ENCODE assay signal across 6 cellular contexts in genomic region chr7:5318613-5319012, GRCh38. TPM values are rescaled to one million over a fixed set of nuclear protein-coding genes. Genes with fewer than 3 reads are reported as not detected.
DNase-seq lines count a peak whose midpoint lies in the region; ATAC-seq and TF ChIP-seq lines count a peak whose summit lies in the region.
"Not testable (repeated sequence)": the region's sequence is repeated elsewhere in the genome, so short reads cannot be mapped to it uniquely, and the experiment has no call there.

No MANE protein-coding gene starts in this region.

- TF ChIP-seq CTCF in glutamatergic neuron (IDR thresholded peaks at IDR 0.05; ENCODE audit: partially characterized antibody, unreplicated experiment) = not testable (repeated sequence)

- DNase-seq in CD1c-positive myeloid dendritic cell (ENCODE audit: extremely low spot score) = peak; percentile 76
- not testable (repeated sequence) for DNase-seq in activated naive CD8-positive, alpha-beta T cell treated with anti-CD3 and anti-CD28 coated beads, Interleukin-2, amount 50 U/mL, for 24 hours; glutamatergic neuron; immature natural killer cell

- not testable (repeated sequence) for ATAC-seq in activated naive CD8-positive, alpha-beta T cell treated with anti-CD3 and anti-CD28 coated beads, Interleukin-2, amount 50 U/mL, for 24 hours

- not testable (repeated sequence) for H3K27me3 Mint-ChIP-seq in activated naive CD8-positive, alpha-beta T cell treated with anti-CD3 and anti-CD28 coated beads, Interleukin-2, amount 50 U/mL, for 24 hours; dendritic cell treated with granulocyte-macrophage colony-stimulating factor and Interleukin-4, amounts not matched to agents 40 ng/mL and 50 ng/mL, for 4 days; glutamatergic neuron (ENCODE audit: unreplicated experiment); immature natural killer cell (ENCODE audit: low read depth in 3 of 3); stimulated activated naive CD8-positive, alpha-beta T cell treated with anti-CD3 and anti-CD28 coated beads, Interleukin-15, Interleukin-2, amounts not matched to agents 100 ng/mL and 50 ng/mL, for 24 hours

- not testable (repeated sequence) for H3K4me1 Mint-ChIP-seq in activated naive CD8-positive, alpha-beta T cell treated with anti-CD3 and anti-CD28 coated beads, Interleukin-2, amount 50 U/mL, for 24 hours; glutamatergic neuron (ENCODE audit: low read depth, unreplicated experiment); immature natural killer cell; stimulated activated naive CD8-positive, alpha-beta T cell treated with anti-CD3 and anti-CD28 coated beads, Interleukin-15, Interleukin-2, amounts not matched to agents 100 ng/mL and 50 ng/mL, for 24 hours (ENCODE audit: low read depth)
- peaks cover 31% of the 10 kb centered on the region for H3K4me1 Mint-ChIP-seq in dendritic cell treated with granulocyte-macrophage colony-stimulating factor and Interleukin-4, amounts not matched to agents 40 ng/mL and 50 ng/mL, for 4 days (ENCODE audit: low read depth)

- H3K4me3 Mint-ChIP-seq in activated naive CD8-positive, alpha-beta T cell treated with anti-CD3 and anti-CD28 coated beads, Interleukin-2, amount 50 U/mL, for 24 hours; dendritic cell treated with granulocyte-macrophage colony-stimulating factor and Interleukin-4, amounts not matched to agents 40 ng/mL and 50 ng/mL, for 4 days; glutamatergic neuron (ENCODE audit: unreplicated experiment); immature natural killer cell; stimulated activated naive CD8-positive, alpha-beta T cell treated with anti-CD3 and anti-CD28 coated beads, Interleukin-15, Interleukin-2, amounts not matched to agents 100 ng/mL and 50 ng/mL, for 24 hours: not testable (repeated sequence)

- intact Hi-C loops in dendritic cell treated with granulocyte-macrophage colony-stimulating factor and Interleukin-4, amounts not matched to agents 40 ng/mL and 50 ng/mL, for 4 days (cut with micrococcal nuclease) = not testable (repeated sequence)

- H3K36me3 Mint-ChIP-seq in activated naive CD8-positive, alpha-beta T cell treated with anti-CD3 and anti-CD28 coated beads, Interleukin-2, amount 50 U/mL, for 24 hours (ENCODE audit: low read depth) = peaks cover 42% of the 10 kb centered on the region
- H3K36me3 Mint-ChIP-seq in dendritic cell treated with granulocyte-macrophage colony-stimulating factor and Interleukin-4, amounts not matched to agents 40 ng/mL and 50 ng/mL, for 4 days (ENCODE audit: low read depth) = peaks cover 100% of the 10 kb centered on the region
- H3K36me3 Mint-ChIP-seq in glutamatergic neuron (ENCODE audit: unreplicated experiment) (peaks cover 16% of the 10 kb centered on the region), immature natural killer cell (peaks cover 26 to 42% (median 41%) of the 10 kb centered on the region in 3 donors)
- peaks cover 50% of the 10 kb centered on the region for H3K36me3 Mint-ChIP-seq in stimulated activated naive CD8-positive, alpha-beta T cell treated with anti-CD3 and anti-CD28 coated beads, Interleukin-15, Interleukin-2, amounts not matched to agents 100 ng/mL and 50 ng/mL, for 24 hours (ENCODE audit: low read depth)

- peaks cover 10% of the 10 kb centered on the region for H3K9me3 Mint-ChIP-seq in activated naive CD8-positive, alpha-beta T cell treated with anti-CD3 and anti-CD28 coated beads, Interleukin-2, amount 50 U/mL, for 24 hours
- H3K9me3 Mint-ChIP-seq in dendritic cell treated with granulocyte-macrophage colony-stimulating factor and Interleukin-4, amounts not matched to agents 40 ng/mL and 50 ng/mL, for 4 days; immature natural killer cell: not testable (repeated sequence)
- peaks cover 14% of the 10 kb centered on the region for H3K9me3 Mint-ChIP-seq in glutamatergic neuron (ENCODE audit: unreplicated experiment)
- peaks cover 20% of the 10 kb centered on the region for H3K9me3 Mint-ChIP-seq in stimulated activated naive CD8-positive, alpha-beta T cell treated with anti-CD3 and anti-CD28 coated beads, Interleukin-15, Interleukin-2, amounts not matched to agents 100 ng/mL and 50 ng/mL, for 24 hours

- H3K27ac Mint-ChIP-seq in activated naive CD8-positive, alpha-beta T cell treated with anti-CD3 and anti-CD28 coated beads, Interleukin-2, amount 50 U/mL, for 24 hours = peak overlapping the region; percentile 16
- H3K27ac Mint-ChIP-seq in dendritic cell treated with granulocyte-macrophage colony-stimulating factor and Interleukin-4, amounts not matched to agents 40 ng/mL and 50 ng/mL, for 4 days = peak overlapping the region; percentile 45
- peak overlapping the region; percentile 48 for H3K27ac Mint-ChIP-seq in glutamatergic neuron (ENCODE audit: unreplicated experiment)
- peak overlapping the region in 4 of 6 donors; percentile 16 to 61 (median 30) for H3K27ac Mint-ChIP-seq in immature natural killer cell
- peak overlapping the region; percentile 18 for H3K27ac Mint-ChIP-seq in stimulated activated naive CD8-positive, alpha-beta T cell treated with anti-CD3 and anti-CD28 coated beads, Interleukin-15, Interleukin-2, amounts not matched to agents 100 ng/mL and 50 ng/mL, for 24 hours

RNA-seq across cellular contexts. Expression of gene SLC29A4, which starts 35.9 kb away (rescaled TPM):
- total RNA-seq in glutamatergic neuron (ENCODE audit: unreplicated experiment) = 30.5 TPM
- polyA plus RNA-seq in immature natural killer cell = under 1 TPM in 2 of 3 donors, not detected in 1; 0.51 to 0.99 TPM
